ENCODE assay signal across 8 cellular contexts in the genomic region with DNA sequence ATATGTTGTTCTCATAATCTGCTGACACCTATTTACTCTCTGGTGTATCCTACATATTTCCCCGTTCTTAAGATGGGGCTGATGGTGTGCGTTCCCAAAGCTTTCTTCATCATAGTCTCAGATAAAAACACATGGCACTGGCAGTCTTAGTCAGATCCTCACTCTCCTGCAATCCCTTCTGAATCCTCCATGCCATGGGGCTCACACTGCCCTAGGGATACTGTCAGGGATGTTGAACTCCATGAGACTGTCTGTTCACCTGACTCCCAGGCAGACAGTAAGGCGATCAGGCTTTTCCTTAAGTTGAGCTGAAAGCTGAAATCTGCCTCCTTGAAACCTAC.
A peak's percentile ranks its signal among the peaks of the same experiment; 100 is the strongest.
DNase-seq lines count a peak whose midpoint lies in the region; ATAC-seq, FAIRE-seq and TF ChIP-seq lines count a peak whose summit lies in the region.

No MANE protein-coding gene starts in this region.

- ATAC-seq in HG03045 (IDR thresholded peaks at IDR 0.05; ENCODE audit: unreplicated experiment) (peak; percentile 13), GM21447 (IDR thresholded peaks at IDR 0.05; ENCODE audit: unreplicated experiment) (no peak)

- FAIRE-seq in GM12891 (lab: Jason Lieb, UNC) = peak; percentile 13

- H3K9me3 ChIP-seq in muscle layer of duodenum (ENCODE audit: control insufficient read depth in 1 of 2, low read length in 2 of 2) = no peaks in the 10 kb centered on the region

- H3K4me1 ChIP-seq in muscle layer of duodenum (ENCODE audit: control insufficient read depth in 1 of 2, insufficient read depth in 2 of 2, low read length in 2 of 2) = peaks cover 12 to 35% of the 10 kb centered on the region in 2 donors

- DNase-seq in GM12891 (ENCODE audit: insufficient read length, low spot score) = no peak
- DNase-seq in amniotic epithelial cell (ENCODE audit: low read depth) = peak; percentile 84
- DNase-seq in stimulated activated CD4-positive, alpha-beta T cell treated with anti-CD3 and anti-CD28 coated beads, Interleukin-2, amount 100 ng/mL, for 48 hours = no peak
- no peak for DNase-seq in ecto neural progenitor cell (ENCODE audit: low spot score)
- DNase-seq in SIG-M5 (lab: John Stamatoyannopoulos, UW) = no peak

- H3K27me3 ChIP-seq in muscle layer of duodenum (ENCODE audit: low read depth, low read length) = no peaks in the 10 kb centered on the region

- H3K4me3 ChIP-seq in muscle layer of duodenum (ENCODE audit: low read depth in 1 of 2, low read length in 2 of 2) = no peak overlapping the region

- H3K27ac ChIP-seq in muscle layer of duodenum (ENCODE audit: low read length) = peak overlapping the region; percentile 37

- peaks cover 0 to 5% of the 10 kb centered on the region in 2 donors for H3K36me3 ChIP-seq in muscle layer of duodenum (ENCODE audit: control insufficient read depth in 1 of 2, insufficient read depth in 2 of 2, low read length in 2 of 2)

- TF ChIP-seq POLR2A in GM12891 (IDR thresholded peaks at IDR 0.05; ENCODE audit: low read depth, low read length) = no peak

TF ChIP-seq in GM12891, 5 proteins besides CTCF, POLR2A, EP300 and RAD21:
- TF ChIP-seq POU2F2 (IDR thresholded peaks at IDR 0.05; ENCODE audit: low read depth, low read length) (no peak), SPI1 (IDR thresholded peaks at IDR 0.05; ENCODE audit: low read depth, low read length) (no peak), POLR2AphosphoS5 (IDR thresholded peaks at IDR 0.05; ENCODE audit: low read depth, low read length) (no peak), TAF1 (IDR thresholded peaks at IDR 0.05; ENCODE audit: low read depth, low read length) (no peak), PAX5 (IDR thresholded peaks at IDR 0.05; ENCODE audit: insufficient read depth, low read length, severe bottlenecking) (no peak)
